1 cellular context compared by ENCODE assay signal in the genomic region with DNA sequence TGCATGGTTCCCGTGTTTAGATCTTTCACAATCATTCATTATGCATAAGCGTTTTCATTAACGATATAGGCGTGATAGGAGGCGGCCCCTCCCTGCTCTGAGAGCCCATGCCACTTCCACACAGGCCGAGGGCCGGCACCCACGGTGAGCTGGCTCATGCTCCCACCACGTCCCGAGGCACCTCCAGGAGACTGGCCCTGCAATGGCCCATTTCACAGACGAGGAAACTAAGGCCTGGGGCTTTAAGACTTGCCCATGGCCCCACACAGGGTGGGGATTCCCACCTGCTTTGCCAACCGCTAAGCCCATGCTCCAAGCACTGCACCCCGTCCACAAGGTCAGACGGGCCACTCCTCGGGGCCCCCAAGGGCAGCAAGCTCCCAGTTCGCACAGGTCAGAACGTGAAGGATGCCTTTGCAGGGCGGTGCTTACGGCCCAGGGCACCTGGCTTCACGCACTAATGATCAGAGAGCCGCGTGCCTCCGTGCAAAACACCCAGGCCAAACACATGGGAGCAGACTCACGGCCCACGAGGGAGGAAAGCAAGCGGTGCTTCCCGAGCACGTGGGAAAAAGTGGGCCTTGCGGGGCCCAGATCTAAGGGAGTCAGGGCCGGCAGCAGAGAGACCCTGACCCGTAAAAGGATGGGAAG.
A peak's percentile ranks its signal among the peaks of the same experiment; 100 is the strongest.
TF ChIP-seq lines count a peak whose summit lies in the region.

No MANE protein-coding gene starts in this region.

TF ChIP-seq in HepG2, 621 proteins besides CTCF, POLR2A, EP300 and RAD21:
- TF ChIP-seq AGO2 (optimal IDR thresholded peaks at IDR 0.05; ENCODE audit: low read depth, low read length): no peak
- TF ChIP-seq ZNF629 (CRISPR knock-in tag; conservative IDR thresholded peaks at IDR 0.05): peak; percentile 65
- TF ChIP-seq NCOA5 (CRISPR knock-in tag; IDR thresholded peaks at IDR 0.05): no peak
- TF ChIP-seq ZNF878 (CRISPR knock-in tag; IDR thresholded peaks at IDR 0.05): no peak
